Comparison of ENCODE assay signal across 15 cellular contexts in the genomic region with DNA sequence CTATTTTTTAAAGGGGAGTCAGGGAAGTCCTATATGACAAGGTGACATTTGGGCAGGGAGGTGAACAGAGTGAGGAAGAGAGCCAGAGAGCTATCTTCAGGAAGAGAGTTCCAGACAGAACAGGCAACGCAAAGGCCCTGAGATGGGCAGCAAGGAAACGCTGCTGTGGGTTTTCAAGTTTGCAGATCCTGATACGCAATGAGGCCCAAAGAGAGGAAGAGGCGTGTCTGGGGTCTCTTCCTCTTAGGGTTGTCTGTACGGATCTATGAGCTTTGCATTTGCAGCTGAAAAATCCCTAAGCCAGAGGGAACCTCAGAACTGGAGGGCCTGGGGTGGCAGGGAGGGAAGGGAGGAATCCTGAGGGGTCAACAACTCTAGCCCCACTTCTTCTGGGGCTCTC. TPM values are rescaled to one million over a fixed set of nuclear protein-coding genes. Genes with fewer than 3 reads are reported as not detected.
DNase-seq lines count a peak whose midpoint lies in the region; ATAC-seq and TF ChIP-seq lines count a peak whose summit lies in the region.
"Had no signal": no experiment of that assay in that cellular context is flagged by ENCODE, and none has a peak within 500 bp of the region (broad histone marks: within the 10 kb centered on the region; RNA-seq: fewer than 3 reads in every experiment).

No MANE protein-coding gene starts in this region.

- no peaks in the 10 kb centered on the region for H3K4me1 ChIP-seq in left ventricle myocardium inferior
- H3K4me1 ChIP-seq: transverse colon had no signal

- peaks cover 5 to 20% (median 18%) of the 10 kb centered on the region in 3 donors for H3K4me1 Mint-ChIP-seq in T-cell
- peaks cover 20 to 23% of the 10 kb centered on the region in 2 donors for H3K4me1 Mint-ChIP-seq in stimulated activated naive B cell treated with anti-CD40 and anti-IgM and Interleukin-4, amounts not matched to agents 10 μg/mL and 1 μg/mL and 100 μg/mL, for 72 hours

- no peak overlapping the region for H3K27ac ChIP-seq in left ventricle myocardium inferior (replicated peaks)
- H3K27ac ChIP-seq: hepatocyte, transverse colon had no signal

- peak overlapping the region in 1 of 3 donors; percentile 49 for H3K4me3 Mint-ChIP-seq in T-cell
- H3K4me3 Mint-ChIP-seq in stimulated activated naive B cell treated with anti-CD40 and anti-IgM and Interleukin-4, amounts not matched to agents 10 μg/mL and 1 μg/mL and 100 μg/mL, for 72 hours = peak overlapping the region; percentile 5 to 29

- peak overlapping the region in 1 of 2 donors; percentile 32 for H3K27ac Mint-ChIP-seq in T-cell
- H3K27ac Mint-ChIP-seq in stimulated activated naive B cell treated with anti-CD40 and anti-IgM and Interleukin-4, amounts not matched to agents 10 μg/mL and 1 μg/mL and 100 μg/mL, for 72 hours = peak overlapping the region; percentile 63

- no peaks in the 10 kb centered on the region for H3K9me3 Mint-ChIP-seq in T-cell
- H3K9me3 Mint-ChIP-seq in stimulated activated naive B cell treated with anti-CD40 and anti-IgM and Interleukin-4, amounts not matched to agents 10 μg/mL and 1 μg/mL and 100 μg/mL, for 72 hours = no peaks in the 10 kb centered on the region

- CTCF ChIA-PET in T-cell (lab: Charles Lee) = no interaction called here

- POLR2A ChIA-PET in T-cell (lab: Charles Lee) = no interaction called here

- no peaks in the 10 kb centered on the region for H3K27me3 Mint-ChIP-seq in T-cell
- no peaks in the 10 kb centered on the region for H3K27me3 Mint-ChIP-seq in stimulated activated naive B cell treated with anti-CD40 and anti-IgM and Interleukin-4, amounts not matched to agents 10 μg/mL and 1 μg/mL and 100 μg/mL, for 72 hours

- intact Hi-C loops in Right ventricle myocardium inferior (cut with DNase I) (no loop called here), left ventricle myocardium inferior (cut with micrococcal nuclease) (no loop called here)

- no peaks in the 10 kb centered on the region for H3K36me3 Mint-ChIP-seq in T-cell
- no peaks in the 10 kb centered on the region for H3K36me3 Mint-ChIP-seq in stimulated activated naive B cell treated with anti-CD40 and anti-IgM and Interleukin-4, amounts not matched to agents 10 μg/mL and 1 μg/mL and 100 μg/mL, for 72 hours

- H3K36me3 ChIP-seq in left ventricle myocardium inferior = no peaks in the 10 kb centered on the region
- H3K36me3 ChIP-seq: transverse colon had no signal

- H3K4me3 ChIP-seq in left ventricle myocardium inferior = no peak overlapping the region
- H3K4me3 ChIP-seq: hepatocyte, lung, transverse colon had no signal

- H3K27me3 ChIP-seq in left ventricle myocardium inferior (ENCODE audit: low read depth) = no peaks in the 10 kb centered on the region
- H3K27me3 ChIP-seq: transverse colon had no signal

- no peak for TF ChIP-seq CTCF in left ventricle myocardium inferior (IDR thresholded peaks at IDR 0.05; ENCODE audit: borderline replicate concordance)

- no peak for DNase-seq in Right ventricle myocardium inferior (ENCODE audit: missing footprints)
- DNase-seq in left ventricle myocardium inferior = no peak
- DNase-seq in T-cell = peak in 7 of 34 experiments; percentile 3 to 28 (median 6)
- peak; percentile 2 for DNase-seq in inferior parietal cortex (ENCODE audit: extremely low spot score)
- DNase-seq in stimulated activated naive B cell treated with anti-CD40 and anti-IgM and Interleukin-4, amounts not matched to agents 10 μg/mL and 1 μg/mL and 100 μg/mL, for 72 hours = no peak
- DNase-seq in middle frontal gyrus (ENCODE audit: extremely low spot score, low spot score) = no peak
- no peak for DNase-seq in epidermal melanocyte (ENCODE audit: insufficient read length, low spot score)
- DNase-seq: NCI-H1417 treated with DMSO at 0.1 percent for 48 hours; NCI-H510A treated with DMSO at 0.1 percent for 48 hours; stimulated activated CD4-positive, alpha-beta T cell treated with anti-CD3 and anti-CD28 coated beads, Interleukin-15, amount 100 ng/mL, for 24 hours; transverse colon had no signal

- peak; percentile 64 for ATAC-seq in Right ventricle myocardium inferior
- peak in 3 of 4 experiments; percentile 16 to 76 (median 49) for ATAC-seq in T-cell (replicated peaks in 1 of 4)
- peak; percentile 78 to 79 for ATAC-seq in stimulated activated naive B cell treated with anti-CD40 and anti-IgM and Interleukin-4, amounts not matched to agents 10 μg/mL and 1 μg/mL and 100 μg/mL, for 72 hours (replicated peaks)
- ATAC-seq in HG02571 (IDR thresholded peaks at IDR 0.05; ENCODE audit: unreplicated experiment) = no peak

- no peaks in the 10 kb centered on the region for H3K9me3 ChIP-seq in left ventricle myocardium inferior (replicated peaks)
- H3K9me3 ChIP-seq: transverse colon had no signal

RNA-seq across cellular contexts. Expression of a gene that starts 13.6 kb away (rescaled TPM):
- total RNA-seq in Right ventricle myocardium inferior (not detected), left ventricle myocardium inferior (not detected), T-cell (not detected)
- total RNA-seq: A673, transverse colon had no signal
